ENCODE assay signal across 17 cellular contexts in the genomic region with DNA sequence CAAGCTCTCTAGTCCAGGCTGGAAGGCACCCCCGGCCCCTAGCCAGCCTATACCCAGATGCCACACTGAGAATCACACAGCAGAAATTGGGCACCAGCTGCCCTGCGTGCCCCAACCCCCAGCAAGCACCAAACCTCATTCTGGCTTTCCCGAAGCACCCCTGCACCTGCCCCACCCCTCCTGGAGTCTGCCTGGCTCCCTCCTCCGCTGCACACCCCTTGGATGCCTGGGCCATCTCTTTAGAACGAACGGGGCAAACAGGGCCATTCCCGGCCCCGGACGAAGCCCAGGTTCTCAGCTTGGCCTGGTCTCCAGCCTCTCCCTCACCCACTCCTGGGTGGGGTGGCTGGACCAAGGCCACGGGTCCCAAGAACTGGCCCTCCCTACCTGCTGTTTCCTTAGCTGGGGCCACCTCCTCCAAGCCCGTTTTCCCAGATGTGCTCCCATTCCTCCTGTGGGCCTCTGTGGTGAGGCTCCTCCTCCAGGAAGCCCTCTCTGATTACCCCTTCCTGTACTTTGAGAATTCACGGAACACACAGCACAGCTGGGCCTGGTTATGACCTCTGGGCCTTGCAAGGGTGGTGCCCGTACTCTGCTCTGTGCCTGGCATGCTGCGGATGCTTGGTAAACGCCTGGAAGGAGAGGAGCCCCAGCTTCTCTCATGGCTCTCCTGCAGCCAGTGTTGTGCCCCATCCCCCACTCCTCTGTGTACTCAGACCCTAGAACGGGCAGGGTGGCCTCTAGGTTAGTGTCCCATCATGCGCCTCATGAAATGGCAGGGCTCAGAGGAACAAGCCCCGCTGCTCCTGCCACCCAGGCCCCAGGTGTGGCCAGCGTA. TPM values are rescaled to one million over a fixed set of nuclear protein-coding genes. Genes with fewer than 3 reads are reported as not detected.
DNase-seq lines count a peak whose midpoint lies in the region; FAIRE-seq and TF ChIP-seq lines count a peak whose summit lies in the region.
"Had no signal": no experiment of that assay in that cellular context is flagged by ENCODE, and none has a peak within 500 bp of the region (broad histone marks: within the 10 kb centered on the region; RNA-seq: fewer than 3 reads in every experiment).

No MANE protein-coding gene starts in this region.

- H3K36me3 ChIP-seq in BLaER1 = peaks cover 9% of the 10 kb centered on the region; the same call in 1 of the 2 replicates
- no peaks in the 10 kb centered on the region for H3K36me3 ChIP-seq in left ventricle myocardium inferior
- no peaks in the 10 kb centered on the region for H3K36me3 ChIP-seq in sigmoid colon
- H3K36me3 ChIP-seq: HAP-1 had no signal

- no peak for DNase-seq in RWPE1 (ENCODE audit: low spot score)
- peak; percentile 13 for DNase-seq in left ventricle myocardium inferior
- peak; percentile 62 for DNase-seq in sigmoid colon
- no peak for DNase-seq in activated T-cell treated with anti-CD3 and anti-CD28 coated beads, Interleukin-2, amount 50 U/mL, for 24 hours
- no peak for DNase-seq in SW480 (ENCODE audit: low spot score)
- no peak for DNase-seq in RCC 7860 (ENCODE audit: low spot score)
- DNase-seq in GM12891 (ENCODE audit: insufficient read length, low spot score) = no peak
- DNase-seq: activated CD4-positive, alpha-beta T cell treated with anti-CD3 and anti-CD28 coated beads for 36 hours; activated T-cell treated with anti-CD3 and anti-CD28 coated beads, Interleukin-2, amount 50 U/mL, for 4 hours; DMS79 treated with DMSO at 0.1 percent for 48 hours; erythroblast; NCI-H524; nephron progenitor cell had no signal

- peaks cover 3% of the 10 kb centered on the region for H3K36me3 Mint-ChIP-seq in activated T-cell treated with anti-CD3 and anti-CD28 coated beads, Interleukin-2, amount 50 U/mL, for 24 hours (ENCODE audit: low read depth)

- no peak for TF ChIP-seq EP300 in sigmoid colon (IDR thresholded peaks at IDR 0.05)

- FAIRE-seq in RCC 7860 (lab: Jason Lieb, UNC) (no peak), GM12891 (lab: Jason Lieb, UNC) (no peak)
- FAIRE-seq: colon had no signal

- H3K27me3 Mint-ChIP-seq in activated T-cell treated with anti-CD3 and anti-CD28 coated beads, Interleukin-2, amount 50 U/mL, for 24 hours = no peaks in the 10 kb centered on the region
- H3K27me3 Mint-ChIP-seq: activated CD4-positive, alpha-beta T cell treated with anti-CD3 and anti-CD28 coated beads for 36 hours had no signal

- POLR2A ChIA-PET in RWPE1 (lab: Yijun Ruan, JAX; ENCODE audit: low non-redundant PET) = interaction anchor here (0.5 to 0.8 kb wide), 2 partner anchors 92 to 140 kb away, joined by 3 to 5 read pairs; no protein-coding TSS in a partner anchor

- no peaks in the 10 kb centered on the region for H3K27me3 ChIP-seq in BLaER1
- no peaks in the 10 kb centered on the region for H3K27me3 ChIP-seq in left ventricle myocardium inferior (ENCODE audit: low read depth)
- H3K27me3 ChIP-seq in sigmoid colon = no peaks in the 10 kb centered on the region
- H3K27me3 ChIP-seq: hepatocyte had no signal

- WGBS in sigmoid colon, 2 donors = 64 to 83% methylated on average over 19 of the region's 19 CpGs

- CTCF ChIA-PET in RWPE1 (lab: Yijun Ruan, JAX) = interaction anchor here (0.6 to 2.0 kb wide), 5 partner anchors 12 to 174 kb away, joined by 3 to 12 read pairs (median 3); no protein-coding TSS in a partner anchor

- no peaks in the 10 kb centered on the region for H3K4me1 Mint-ChIP-seq in activated T-cell treated with anti-CD3 and anti-CD28 coated beads, Interleukin-2, amount 50 U/mL, for 24 hours (ENCODE audit: low read depth)
- H3K4me1 Mint-ChIP-seq: activated CD4-positive, alpha-beta T cell treated with anti-CD3 and anti-CD28 coated beads for 36 hours had no signal

- TF ChIP-seq POLR2A in sigmoid colon (IDR thresholded peaks at IDR 0.05) (no peak), GM12891 (IDR thresholded peaks at IDR 0.05; ENCODE audit: low read depth, low read length) (no peak)

- H3K9me3 Mint-ChIP-seq in activated T-cell treated with anti-CD3 and anti-CD28 coated beads, Interleukin-2, amount 50 U/mL, for 24 hours = no peaks in the 10 kb centered on the region
- H3K9me3 Mint-ChIP-seq: activated T-cell treated with anti-CD3 and anti-CD28 coated beads, Interleukin-2, amount 50 U/mL, for 4 hours; nephron progenitor cell had no signal

- H3K4me2 ChIP-seq in BLaER1 = peak overlapping the region; percentile 85
- H3K4me2 ChIP-seq: hepatocyte had no signal

- H3K4me3 Mint-ChIP-seq in activated T-cell treated with anti-CD3 and anti-CD28 coated beads, Interleukin-2, amount 50 U/mL, for 24 hours = no peak overlapping the region
- H3K4me3 Mint-ChIP-seq: activated CD4-positive, alpha-beta T cell treated with anti-CD3 and anti-CD28 coated beads for 36 hours; activated T-cell treated with anti-CD3 and anti-CD28 coated beads, Interleukin-2, amount 50 U/mL, for 4 hours; nephron progenitor cell had no signal

- H3K27ac ChIP-seq in BLaER1 (peak overlapping the region; percentile 59; the same call in 1 of the 2 replicates), RWPE1 (peak overlapping the region; percentile 86), left ventricle myocardium inferior (replicated peaks) (peak overlapping the region; percentile 63), sigmoid colon (peak overlapping the region in 2 of 4 donors; percentile 9 to 43)
- H3K27ac ChIP-seq: hepatocyte had no signal

- H3K4me3 ChIP-seq in BLaER1 (no peak overlapping the region), left ventricle myocardium inferior (peak overlapping the region; percentile 9), sigmoid colon (no peak overlapping the region)
- H3K4me3 ChIP-seq: HAP-1, hepatocyte had no signal

- no peak overlapping the region for H3K27ac Mint-ChIP-seq in activated T-cell treated with anti-CD3 and anti-CD28 coated beads, Interleukin-2, amount 50 U/mL, for 24 hours
- H3K27ac Mint-ChIP-seq: activated CD4-positive, alpha-beta T cell treated with anti-CD3 and anti-CD28 coated beads for 36 hours; nephron progenitor cell had no signal

- H3K9me3 ChIP-seq in BLaER1 (no peaks in the 10 kb centered on the region), left ventricle myocardium inferior (replicated peaks) (no peaks in the 10 kb centered on the region), sigmoid colon (no peaks in the 10 kb centered on the region)
- H3K9me3 ChIP-seq: HAP-1 had no signal

- TF ChIP-seq CTCF in RWPE1 (conservative IDR thresholded peaks at IDR 0.05; ENCODE audit: low read depth) = no peak
- no peak for TF ChIP-seq CTCF in left ventricle myocardium inferior (IDR thresholded peaks at IDR 0.05; ENCODE audit: borderline replicate concordance)
- TF ChIP-seq CTCF in sigmoid colon (IDR thresholded peaks at IDR 0.05) = no peak

- intact Hi-C loops in left ventricle myocardium inferior (cut with micrococcal nuclease) = no loop called here
- intact Hi-C loops in sigmoid colon (cut with DNase I) = loop anchor here (5.0 kb wide), 1 partner anchor 93 kb away; the partner anchor contains the start of gene CEBPA

- peaks cover 29% of the 10 kb centered on the region for H4K20me1 ChIP-seq in BLaER1

- no peak overlapping the region for H3K9ac ChIP-seq in BLaER1

- H3K4me1 ChIP-seq in BLaER1 (peaks cover 45% of the 10 kb centered on the region), left ventricle myocardium inferior (peaks cover 81% of the 10 kb centered on the region), sigmoid colon (peaks cover 5 to 73% (median 69%) of the 10 kb centered on the region in 4 donors)

TF ChIP-seq in GM12891, 5 proteins besides CTCF, POLR2A, EP300 and RAD21:
- no peak for TF ChIP-seq POLR2AphosphoS5 (IDR thresholded peaks at IDR 0.05; ENCODE audit: low read depth, low read length)
- no peak for TF ChIP-seq POU2F2 (IDR thresholded peaks at IDR 0.05; ENCODE audit: low read depth, low read length)
- no peak for TF ChIP-seq PAX5 (IDR thresholded peaks at IDR 0.05; ENCODE audit: insufficient read depth, low read length, severe bottlenecking)
- TF ChIP-seq TAF1 (IDR thresholded peaks at IDR 0.05; ENCODE audit: low read depth, low read length) = no peak
- TF ChIP-seq SPI1 (IDR thresholded peaks at IDR 0.05; ENCODE audit: low read depth, low read length) = no peak
TF ChIP-seq in GM12891: peak in this region for 0.

RNA-seq across cellular contexts. Expression of gene CEBPG, which starts 21.4 kb away (rescaled TPM):
- total RNA-seq in left ventricle myocardium inferior = 13.0 TPM
- 10 to 100 TPM; 18.6 to 27.8 (median 23.0) TPM for total RNA-seq in sigmoid colon
- polyA plus RNA-seq in sigmoid colon = 10 to 100 TPM; 44.2 to 84.6 (median 64.9) TPM
- 9.6 TPM for polyA plus RNA-seq in GM12891 (2012; ENCODE audit: low read depth, missing spikeins)

Comparison
In these comparisons a context has a peak if more than half of its experiments do, and no peak if none do; other contexts are left out.
1. DNase-seq: peak in left ventricle myocardium inferior (single experiment) and sigmoid colon (single experiment); none in RWPE1 (single experiment), activated T-cell treated with anti-CD3 and anti-CD28 coated beads, Interleukin-2, amount 50 U/mL, for 24 hours (single experiment), SW480 (single experiment), RCC 7860 (single experiment) and GM12891 (single experiment).